ENCODE assay signal across 21 cellular contexts in the genomic region with DNA sequence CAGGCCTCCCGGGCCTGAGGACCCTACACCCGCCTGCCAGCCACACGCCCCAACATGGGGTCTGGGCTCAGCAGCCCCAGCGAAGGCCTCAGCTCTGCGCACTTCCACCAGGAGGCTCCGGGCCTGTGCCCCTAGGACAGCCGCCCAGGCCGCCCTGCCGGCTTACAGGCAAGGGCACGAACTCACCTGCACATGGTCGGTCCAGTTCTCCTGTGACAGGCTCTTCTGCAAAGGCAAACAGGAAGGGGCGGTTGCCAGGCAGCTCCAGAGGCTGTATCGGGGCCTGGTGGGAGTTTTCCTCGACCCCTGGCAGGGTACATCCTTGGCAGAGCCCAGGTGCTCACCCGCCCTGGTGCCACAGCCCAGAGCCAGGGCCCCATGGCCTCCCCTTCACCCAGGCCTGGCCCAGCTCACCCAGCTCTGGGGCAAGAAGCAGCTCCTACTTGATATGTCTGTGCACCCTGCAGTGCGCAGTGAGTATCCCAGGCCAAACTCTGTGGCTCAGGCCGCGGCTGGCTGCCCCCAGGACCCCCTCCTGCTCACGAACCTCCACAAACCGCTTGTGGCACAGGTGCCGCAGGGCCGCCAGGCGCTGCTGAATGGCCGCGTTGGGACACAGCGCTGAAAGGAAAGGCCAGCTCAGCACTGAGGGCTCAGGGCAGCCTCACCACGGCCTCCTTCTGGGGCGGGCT. TPM values are rescaled to one million over a fixed set of nuclear protein-coding genes. Genes with fewer than 3 reads are reported as not detected.
DNase-seq lines count a peak whose midpoint lies in the region; ATAC-seq and TF ChIP-seq lines count a peak whose summit lies in the region.
"Had no signal": no experiment of that assay in that cellular context is flagged by ENCODE, and none has a peak within 500 bp of the region (broad histone marks: within the 10 kb centered on the region; RNA-seq: fewer than 3 reads in every experiment).

No MANE protein-coding gene starts in this region.

- H2AFZ ChIP-seq in osteoblast (ENCODE audit: low read length): no peak overlapping the region
- H2AFZ ChIP-seq: GM23248 had no signal

- 96% methylated on average over 28 of the region's 28 CpGs for WGBS in aorta, 2 donors

- H3K4me2 ChIP-seq in osteoblast (ENCODE audit: insufficient read depth, low read length): no peak overlapping the region
- H3K4me2 ChIP-seq: A549 had no signal

- H3K27me3 ChIP-seq in left ventricle myocardium inferior (ENCODE audit: low read depth): no peaks in the 10 kb centered on the region
- H3K27me3 ChIP-seq in osteoblast (ENCODE audit: insufficient read depth, low read length): no peaks in the 10 kb centered on the region
- no peaks in the 10 kb centered on the region for H3K27me3 ChIP-seq in aorta (ENCODE audit: control insufficient read depth in 1 of 2, insufficient read depth in 2 of 2, low read length in 1 of 2)

- H4K20me1 ChIP-seq in osteoblast (ENCODE audit: insufficient read depth, low read length): no peaks in the 10 kb centered on the region

- TF ChIP-seq CTCF in left ventricle myocardium inferior (IDR thresholded peaks at IDR 0.05; ENCODE audit: borderline replicate concordance) (no peak), osteoblast (IDR thresholded peaks at IDR 0.05; ENCODE audit: extremely low read depth, low read depth, low read length) (no peak)

- no peak overlapping the region for H3K4me3 ChIP-seq in left ventricle myocardium inferior
- no peak overlapping the region for H3K4me3 ChIP-seq in osteoblast (ENCODE audit: insufficient read depth, low read length)
- no peak overlapping the region for H3K4me3 ChIP-seq in aorta (ENCODE audit: low read length in 2 of 2)
- H3K4me3 ChIP-seq: A549, GM23248 had no signal

- H3K9me3 ChIP-seq in left ventricle myocardium inferior (replicated peaks): peaks cover 19% of the 10 kb centered on the region
- peaks cover 7% of the 10 kb centered on the region for H3K9me3 ChIP-seq in osteoblast (ENCODE audit: low read depth, low read length)
- peaks cover 3% of the 10 kb centered on the region for H3K9me3 ChIP-seq in aorta (ENCODE audit: control insufficient read depth, low read length)

- intact Hi-C loops in left ventricle myocardium inferior (cut with micrococcal nuclease): no loop called here
- intact Hi-C loops in Right ventricle myocardium inferior (cut with DNase I): loop anchor here (5.0 kb wide), 1 partner anchor 33 kb away; no protein-coding TSS in a partner anchor
- intact Hi-C loops in left colon (cut with DNase I, micrococcal nuclease): no loop called here
- intact Hi-C loops in aorta (cut with DNase I): no loop called here

- peaks cover 24% of the 10 kb centered on the region for H3K4me1 ChIP-seq in left ventricle myocardium inferior
- H3K4me1 ChIP-seq in osteoblast (ENCODE audit: insufficient read depth, low read length): no peaks in the 10 kb centered on the region
- H3K4me1 ChIP-seq in aorta (ENCODE audit: control insufficient read depth in 1 of 2, insufficient read depth in 2 of 2, low read length in 2 of 2): no peaks in the 10 kb centered on the region
- H3K4me1 ChIP-seq: A549 had no signal

- DNase-seq in left ventricle myocardium inferior: no peak
- no peak for DNase-seq in Right ventricle myocardium inferior (ENCODE audit: missing footprints)
- DNase-seq in left colon: no peak
- DNase-seq in osteoblast (ENCODE audit: insufficient read length, low spot score, missing footprints): peak; percentile 57
- DNase-seq in aorta: no peak
- DNase-seq in activated T-cell treated with anti-CD3 and anti-CD28 coated beads, Interleukin-2, amount 50 U/mL, for 48 hours: no peak
- DNase-seq in activated CD4-positive, alpha-beta T cell treated with anti-CD3 and anti-CD28 coated beads for 4 hours: no peak
- no peak for DNase-seq in epidermal melanocyte (ENCODE audit: insufficient read length, low spot score)
- DNase-seq: GDM1, GM23248, Kasumi-1, MM.1S, NCI-H1092 treated with DMSO at 0.1 percent for 48 hours, NCI-H1694 treated with DMSO at 0.1 percent for 48 hours, NCI-H2107, NCI-H2227 treated with DMSO at 0.1 percent for 48 hours, NCI-H524 had no signal

- ATAC-seq in Right ventricle myocardium inferior (no peak), left colon (peak; percentile 19), aorta (ENCODE audit: low FRiP score) (peak; percentile 50)
- ATAC-seq: A549, HCT116 had no signal

- peaks cover 11% of the 10 kb centered on the region for H3K36me3 ChIP-seq in left ventricle myocardium inferior
- no peaks in the 10 kb centered on the region for H3K36me3 ChIP-seq in osteoblast (ENCODE audit: insufficient read depth, low read length)
- no peaks in the 10 kb centered on the region for H3K36me3 ChIP-seq in aorta (ENCODE audit: control insufficient read depth in 1 of 2, insufficient read depth in 2 of 2, low read length in 1 of 2)

- H3K27ac ChIP-seq in left ventricle myocardium inferior (replicated peaks) (peak overlapping the region; percentile 87), osteoblast (ENCODE audit: low read depth, low read length) (no peak overlapping the region), aorta (ENCODE audit: low read depth in 1 of 2, low read length in 2 of 2) (no peak overlapping the region)
- H3K27ac ChIP-seq: A549, C4-2B, GM23248 had no signal

- H3K79me2 ChIP-seq in osteoblast (ENCODE audit: insufficient read depth, low read length): no peaks in the 10 kb centered on the region

RNA-seq across cellular contexts. Expression of gene NRARP, which starts 52.2 kb away (rescaled TPM):
- total RNA-seq in left ventricle myocardium inferior: 5.1 TPM
- total RNA-seq in Right ventricle myocardium inferior: 4.7 TPM
- total RNA-seq in left colon: 100 to 1,000 TPM; 163 to 181 TPM
- total RNA-seq in osteoblast: under 0.01 TPM in 2 replicates
- 10 to 100 TPM; 13.3 to 26.6 TPM for total RNA-seq in aorta
- under 1 TPM; 0.50 to 0.97 TPM for polyA plus RNA-seq in aorta
- polyA plus RNA-seq: GM23248, IgD-negative memory B cell had no signal

Comparison
In these comparisons a context has a peak if more than half of its experiments do, and no peak if none do; other contexts are left out.
1. RNA of gene NRARP, which starts 52.2 kb away (total RNA-seq): 163 to 181 TPM in left colon; 13.3 to 26.6 TPM in aorta, 5.1 TPM in left ventricle myocardium inferior (single experiment), 4.7 TPM in Right ventricle myocardium inferior (single experiment) and under 0.01 TPM in osteoblast; every median in the first group is over 4 times any median in the second.